In genomic region chr7:26865094-26865388, GRCh38 we compare ENCODE assay signal across 8 cellular contexts. TPM values are rescaled to one million over a fixed set of nuclear protein-coding genes. Genes with fewer than 3 reads are reported as not detected.
DNase-seq lines count a peak whose midpoint lies in the region; ATAC-seq and TF ChIP-seq lines count a peak whose summit lies in the region.

No MANE protein-coding gene starts in this region.

- peaks cover 60% of the 10 kb centered on the region for H3K27me3 ChIP-seq in neural cell (ENCODE audit: insufficient read depth, low read depth, low read length)

- peak overlapping the region; percentile 87 for H3K27ac Mint-ChIP-seq in activated T-cell treated with anti-CD3 and anti-CD28 coated beads, Interleukin-2, amount 50 U/mL, for 24 hours

- peaks cover 22% of the 10 kb centered on the region for H3K4me1 Mint-ChIP-seq in activated T-cell treated with anti-CD3 and anti-CD28 coated beads, Interleukin-2, amount 50 U/mL, for 24 hours (ENCODE audit: low read depth)

- H3K9me3 Mint-ChIP-seq in activated T-cell treated with anti-CD3 and anti-CD28 coated beads, Interleukin-2, amount 50 U/mL, for 24 hours: peaks cover 4% of the 10 kb centered on the region

- H3K27me3 Mint-ChIP-seq in activated T-cell treated with anti-CD3 and anti-CD28 coated beads, Interleukin-2, amount 50 U/mL, for 24 hours: peaks cover 65% of the 10 kb centered on the region

- TF ChIP-seq RAD21 in neural cell (conservative IDR thresholded peaks at IDR 0.05): no peak

- H3K9ac ChIP-seq in neural cell (ENCODE audit: low read length): peak overlapping the region; percentile 63

- no peaks in the 10 kb centered on the region for H3K79me2 ChIP-seq in neural cell (replicated peaks; ENCODE audit: insufficient read depth, low read length)

- H3K36me3 ChIP-seq in neural cell (ENCODE audit: insufficient read depth, low read length): no peaks in the 10 kb centered on the region

- CTCF ChIA-PET in RWPE1 (lab: Yijun Ruan, JAX): interaction anchor here (0.6 kb wide), 1 partner anchor 285 kb away, joined by 3 read pairs; no protein-coding TSS in a partner anchor

- H3K9me3 ChIP-seq in neural cell (ENCODE audit: low read length): no peaks in the 10 kb centered on the region

- H3K4me3 Mint-ChIP-seq in activated T-cell treated with anti-CD3 and anti-CD28 coated beads, Interleukin-2, amount 50 U/mL, for 24 hours: peak overlapping the region; percentile 86

- H3K4me2 ChIP-seq in neural cell (ENCODE audit: low read length): peak overlapping the region; percentile 52

- no peaks in the 10 kb centered on the region for H3F3A ChIP-seq in neural cell (ENCODE audit: insufficient read depth, low read length, poor library complexity, severe bottlenecking)

- no peak overlapping the region for H2AFZ ChIP-seq in neural cell (ENCODE audit: low read depth, low read length)

- no peaks in the 10 kb centered on the region for H3K9me2 ChIP-seq in neural cell (ENCODE audit: insufficient read depth, low read length)

- H3K36me3 Mint-ChIP-seq in activated T-cell treated with anti-CD3 and anti-CD28 coated beads, Interleukin-2, amount 50 U/mL, for 24 hours (ENCODE audit: low read depth): peaks cover 11% of the 10 kb centered on the region

- H4K20me1 ChIP-seq in neural cell (ENCODE audit: insufficient read depth): no peaks in the 10 kb centered on the region

- H3K27ac ChIP-seq in RWPE1 (peak overlapping the region; percentile 96), neural cell (ENCODE audit: low read length) (no peak overlapping the region)

- no peak for TF ChIP-seq EP300 in neural cell (conservative IDR thresholded peaks at IDR 0.05; ENCODE audit: poor library complexity, severe bottlenecking)

- H3K4me3 ChIP-seq in neural cell (ENCODE audit: low read length): peak overlapping the region; percentile 69

- peak; percentile 41 for ATAC-seq in HG02852 (IDR thresholded peaks at IDR 0.05; ENCODE audit: unreplicated experiment)
- peak; percentile 10 for ATAC-seq in esophagus mucosa

- POLR2A ChIA-PET in RWPE1 (lab: Yijun Ruan, JAX; ENCODE audit: low non-redundant PET): no interaction called here

- TF ChIP-seq CTCF in RWPE1 (conservative IDR thresholded peaks at IDR 0.05; ENCODE audit: low read depth): no peak
- TF ChIP-seq CTCF in neural cell (IDR thresholded peaks at IDR 0.05; ENCODE audit: poor library complexity, severe bottlenecking): no peak

- DNase-seq in activated T-cell treated with anti-CD3 and anti-CD28 coated beads, Interleukin-2, amount 50 U/mL, for 24 hours: no peak
- no peak for DNase-seq in activated T-cell treated with anti-CD3 and anti-CD28 coated beads, Interleukin-2, amount 50 U/mL, for 48 hours
- no peak for DNase-seq in RWPE1 (ENCODE audit: low spot score)
- no peak for DNase-seq in AML-193 (lab: John Stamatoyannopoulos, UW)
- no peak for DNase-seq in GOT3 (lab: John Stamatoyannopoulos, UW)

TF ChIP-seq in neural cell, 6 proteins besides CTCF, POLR2A, EP300 and RAD21:
- no peak for TF ChIP-seq TAF1 (IDR thresholded peaks at IDR 0.05; ENCODE audit: low read depth)

RNA-seq across cellular contexts. Expression of gene SKAP2, which starts 0.7 kb away (rescaled TPM):
- total RNA-seq in esophagus mucosa: 22.2 TPM
- 3.6 and 3.7 TPM in 2 replicates for polyA plus RNA-seq in neural cell
- polyA minus RNA-seq in neural cell: 3.2 TPM in 2 replicates
